8 cellular contexts compared by ENCODE assay signal in the genomic region with DNA sequence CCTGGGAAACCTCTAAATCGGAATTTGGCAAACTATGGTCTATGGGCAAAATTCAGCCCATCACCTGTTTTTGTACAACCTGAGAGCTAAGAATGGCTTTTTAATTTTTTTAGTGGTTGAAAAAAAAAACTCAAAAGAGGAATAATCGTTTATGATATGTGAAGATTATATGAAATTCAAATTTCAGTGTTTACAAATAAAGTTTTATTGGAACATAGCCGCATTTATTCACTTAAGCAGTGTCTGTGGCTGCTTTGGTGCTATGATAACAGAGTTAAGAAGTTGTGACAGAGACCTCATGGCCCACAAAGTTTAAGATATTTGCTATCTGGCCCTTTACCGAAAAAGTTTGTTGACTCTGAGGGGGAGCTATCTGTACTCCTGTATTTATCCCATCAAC.
"Had no signal": no experiment of that assay in that cellular context is flagged by ENCODE, and none has a peak within 500 bp of the region (broad histone marks: within the 10 kb centered on the region; RNA-seq: fewer than 3 reads in every experiment).

No MANE protein-coding gene starts in this region.

- ATAC-seq: GM12878 had no signal

- DNase-seq: GDM1, GF-D8 had no signal

- FAIRE-seq: G401.6, GM12878, GM12891, GM12892, GM18507, GM19239 had no signal

- H3K4me3 ChIP-seq: GM12878 had no signal
